In the genomic region with DNA sequence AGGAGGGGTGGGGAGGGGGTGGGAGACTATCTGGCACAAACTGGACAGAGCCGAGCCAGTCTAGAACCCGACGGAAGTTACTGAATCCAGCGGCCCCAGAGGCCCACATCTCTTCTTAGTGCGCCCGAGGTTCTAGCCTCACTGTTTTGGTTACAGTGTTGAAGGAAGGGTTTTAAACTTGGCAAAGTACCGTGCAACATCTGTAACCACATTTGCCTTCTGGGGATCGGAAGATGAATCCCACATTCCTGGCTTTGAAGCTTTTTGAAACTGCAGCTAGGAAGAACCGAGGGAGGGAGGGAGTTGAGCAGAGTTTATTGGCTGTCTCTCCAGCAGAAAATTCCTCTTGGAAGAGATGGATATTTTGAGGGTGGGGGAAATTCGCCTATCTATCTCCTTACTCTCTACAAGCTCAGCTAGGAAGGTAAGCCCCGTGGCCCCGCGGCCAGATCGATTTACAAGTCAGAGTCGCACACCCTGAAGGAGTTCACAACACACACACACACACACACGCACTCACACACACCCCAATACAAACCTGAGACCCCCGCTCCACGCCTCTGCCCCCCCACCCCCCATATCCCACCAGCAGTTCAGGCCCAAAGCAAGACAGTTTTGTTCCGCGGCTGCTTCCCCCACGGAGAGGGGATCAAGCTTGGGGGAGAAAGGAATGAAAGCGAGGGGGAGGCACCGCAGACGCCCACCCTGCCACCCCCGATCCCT, we compare ENCODE assay signal across 8 cellular contexts. TPM values are rescaled to one million over a fixed set of nuclear protein-coding genes. Genes with fewer than 3 reads are reported as not detected.
A peak's percentile ranks its signal among the peaks of the same experiment; 100 is the strongest.
DNase-seq lines count a peak whose midpoint lies in the region; ATAC-seq and TF ChIP-seq lines count a peak whose summit lies in the region.

No MANE protein-coding gene starts in this region.

- DNase-seq in CD1c-positive myeloid dendritic cell (ENCODE audit: extremely low spot score) (peak; percentile 20), epidermal melanocyte (ENCODE audit: insufficient read length, low spot score) (peak; percentile 37), mucosa of gallbladder (ENCODE audit: low spot score) (peak; percentile 33), upper lobe of left lung (peak in 1 of 2 donors; percentile 34), Kasumi-1 (lab: John Stamatoyannopoulos, UW) (no peak), NCI-H1930 (lab: John Stamatoyannopoulos, UW) (no peak)

- H3K4me1 ChIP-seq in HUES6 (ENCODE audit: control insufficient read depth, insufficient read depth, low read length) (peaks cover 30% of the 10 kb centered on the region), upper lobe of left lung (peaks cover 19 to 28% (median 25%) of the 10 kb centered on the region in 4 donors)

- no peak overlapping the region for H3K27ac ChIP-seq in HUES6 (ENCODE audit: low read depth, low read length)
- peak overlapping the region; percentile 73 to 98 (median 96) for H3K27ac ChIP-seq in upper lobe of left lung

- H3K4me3 ChIP-seq in HUES6 (ENCODE audit: low read depth, low read length) = peak overlapping the region; percentile 95
- H3K4me3 ChIP-seq in WI38 (ENCODE audit: low read depth, low read length) = peak overlapping the region; percentile 76
- H3K4me3 ChIP-seq in upper lobe of left lung = peak overlapping the region; percentile 49 to 98 (median 86)

- ATAC-seq in upper lobe of left lung (ENCODE audit: low FRiP score in 2 of 2) = peak in 1 of 2 donors; percentile 57

- no peak for TF ChIP-seq POLR2A in upper lobe of left lung (IDR thresholded peaks at IDR 0.05)

- no peak for TF ChIP-seq CTCF in WI38 (IDR thresholded peaks at IDR 0.05; ENCODE audit: low read depth, low read length)
- TF ChIP-seq CTCF in upper lobe of left lung (IDR thresholded peaks at IDR 0.05) = no peak

- WGBS in upper lobe of left lung, 2 donors = 2 to 3% methylated on average over 14 to 25 of the region's 25 CpGs

- no peaks in the 10 kb centered on the region for H3K36me3 ChIP-seq in HUES6 (ENCODE audit: control insufficient read depth, insufficient read depth, low read length)
- no peaks in the 10 kb centered on the region for H3K36me3 ChIP-seq in upper lobe of left lung

- H3K9me3 ChIP-seq in HUES6 (ENCODE audit: control insufficient read depth, insufficient read depth, low read depth, low read length) = no peaks in the 10 kb centered on the region
- no peaks in the 10 kb centered on the region for H3K9me3 ChIP-seq in upper lobe of left lung

- peak overlapping the region; percentile 83 for H3K9ac ChIP-seq in HUES6 (ENCODE audit: low read length)

- TF ChIP-seq EP300 in upper lobe of left lung (IDR thresholded peaks at IDR 0.05) = no peak

- H3K27me3 ChIP-seq in HUES6 (ENCODE audit: control insufficient read depth, insufficient read depth, low read length) = no peaks in the 10 kb centered on the region; the same call in 1 of the 2 replicates
- no peaks in the 10 kb centered on the region for H3K27me3 ChIP-seq in upper lobe of left lung

RNA-seq across cellular contexts. Expression of gene ACVR1, which starts 1.0 kb away (rescaled TPM):
- total RNA-seq in mucosa of gallbladder = 47.6 TPM
- 10 to 100 TPM; 16.4 to 38.8 (median 25.8) TPM for total RNA-seq in upper lobe of left lung

Comparison
In these comparisons a context has a peak if more than half of its experiments do, and no peak if none do; other contexts are left out.
1. DNase-seq: peak in CD1c-positive myeloid dendritic cell (single experiment), epidermal melanocyte (single experiment) and mucosa of gallbladder (single experiment); none in Kasumi-1 (0 of 2) and NCI-H1930 (0 of 2).
2. Peak in every context shown above with its lines, with median percentiles within 50 percentile points of each other: H3K4me3 ChIP-seq.